17 cellular contexts compared by ENCODE assay signal in the genomic region with DNA sequence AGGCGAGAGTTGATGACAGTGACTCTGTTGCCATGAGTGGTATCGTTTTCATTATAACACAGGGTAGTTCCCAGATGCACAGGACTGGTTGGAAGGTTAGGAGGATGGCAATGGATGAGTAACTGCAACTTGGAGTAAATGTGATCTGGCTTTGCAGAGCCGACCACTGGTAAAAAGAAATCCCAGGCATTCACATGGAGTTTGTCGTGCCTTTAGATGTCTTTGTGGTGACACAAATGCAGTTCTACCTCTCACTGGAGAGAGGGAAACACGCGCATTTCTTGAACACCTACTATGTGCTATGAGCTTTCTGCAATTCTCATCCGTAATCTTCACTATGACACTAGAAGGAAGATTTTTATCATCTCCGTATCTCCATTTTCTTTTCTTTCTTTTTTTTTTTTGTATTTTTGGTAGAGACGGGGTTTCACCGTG. TPM values are rescaled to one million over a fixed set of nuclear protein-coding genes. Genes with fewer than 3 reads are reported as not detected.
DNase-seq lines count a peak whose midpoint lies in the region; ATAC-seq and TF ChIP-seq lines count a peak whose summit lies in the region.
"Had no signal": no experiment of that assay in that cellular context is flagged by ENCODE, and none has a peak within 500 bp of the region (broad histone marks: within the 10 kb centered on the region; RNA-seq: fewer than 3 reads in every experiment).

No MANE protein-coding gene starts in this region.

- no peaks in the 10 kb centered on the region for H3K36me3 ChIP-seq in CD4-positive, CD25-positive, alpha-beta regulatory T cell (ENCODE audit: control insufficient read depth, insufficient read depth, low read length)
- no peaks in the 10 kb centered on the region; the same call in 1 of the 2 replicates for H3K36me3 ChIP-seq in KMS-11 (ENCODE audit: insufficient read depth)
- no peaks in the 10 kb centered on the region for H3K36me3 ChIP-seq in body of pancreas (replicated peaks in 1 of 2; ENCODE audit: insufficient read depth in 1 of 2, low read depth in 2 of 2)
- H3K36me3 ChIP-seq in neural progenitor cell = no peaks in the 10 kb centered on the region
- H3K36me3 ChIP-seq: cardiac muscle cell, tibial artery had no signal

- no peak for ATAC-seq in CD4-positive, CD25-positive, alpha-beta regulatory T cell (ENCODE audit: low read depth in 2 of 2)
- ATAC-seq in body of pancreas (no peak), HG02870 (IDR thresholded peaks at IDR 0.05; ENCODE audit: unreplicated experiment) (no peak)
- ATAC-seq: CD8-positive, alpha-beta T cell; left colon had no signal

- H3K79me2 ChIP-seq in KMS-11 (ENCODE audit: insufficient read depth, low read depth) (peaks cover 69% of the 10 kb centered on the region), neural progenitor cell (ENCODE audit: low read depth) (no peaks in the 10 kb centered on the region)

- 53 to 55% methylated on average over 10 of the region's 10 CpGs for WGBS in body of pancreas, 2 donors

- peaks cover 81% of the 10 kb centered on the region for H3K27me3 Mint-ChIP-seq in CD4-positive, CD25-positive, alpha-beta regulatory T cell
- H3K27me3 Mint-ChIP-seq in neural progenitor cell (ENCODE audit: insufficient read depth, low read depth) = peaks cover 84% of the 10 kb centered on the region

- H3K4me2 ChIP-seq in KMS-11 (peak overlapping the region; percentile 89), neural progenitor cell (no peak overlapping the region)

- DNase-seq in DMS79 treated with DMSO at 0.1 percent for 48 hours (lab: John Stamatoyannopoulos, UW) (peak; percentile 54), DMS79 (lab: John Stamatoyannopoulos, UW) (no peak), body of pancreas (no peak), neural progenitor cell (ENCODE audit: low spot score) (no peak), anterior cingulate cortex (lab: John Stamatoyannopoulos, UW) (no peak)
- DNase-seq in CD4-positive, CD25-positive, alpha-beta regulatory T cell = no peak
- DNase-seq: activated naive CD4-positive, alpha-beta T cell treated with anti-CD3 and anti-CD28 coated beads, Interleukin-2, amount 50 U/mL, for 16 hours; CD8-positive, alpha-beta T cell; hippocampal formation; left colon; nucleus accumbens; stimulated activated CD4-positive, alpha-beta T cell treated with anti-CD3 and anti-CD28 coated beads, Interleukin-4, amount 100 ng/mL, for 1 hour; T-helper 1 cell had no signal

- peaks cover 0 to 2% (median 0%) of the 10 kb centered on the region in 7 donors for H3K9me3 Mint-ChIP-seq in CD4-positive, CD25-positive, alpha-beta regulatory T cell
- no peaks in the 10 kb centered on the region for H3K9me3 Mint-ChIP-seq in neural progenitor cell
- H3K9me3 Mint-ChIP-seq: CD8-positive, alpha-beta T cell had no signal

- no peaks in the 10 kb centered on the region for H4K20me1 ChIP-seq in KMS-11 (ENCODE audit: insufficient read depth)
- peaks cover 93% of the 10 kb centered on the region for H4K20me1 ChIP-seq in neural progenitor cell (ENCODE audit: low read depth)

- H3F3A ChIP-seq in neural progenitor cell (ENCODE audit: low read depth) = peaks cover 23% of the 10 kb centered on the region

- no peaks in the 10 kb centered on the region for H3K36me3 Mint-ChIP-seq in CD4-positive, CD25-positive, alpha-beta regulatory T cell
- no peaks in the 10 kb centered on the region for H3K36me3 Mint-ChIP-seq in neural progenitor cell
- H3K36me3 Mint-ChIP-seq: CD8-positive, alpha-beta T cell had no signal

- no peaks in the 10 kb centered on the region for H3K9me3 ChIP-seq in CD4-positive, CD25-positive, alpha-beta regulatory T cell (ENCODE audit: control insufficient read depth in 2 of 2, low read length in 2 of 2)
- no peaks in the 10 kb centered on the region for H3K9me3 ChIP-seq in body of pancreas
- no peaks in the 10 kb centered on the region for H3K9me3 ChIP-seq in neural progenitor cell (ENCODE audit: low read depth)
- H3K9me3 ChIP-seq: tibial artery had no signal

- peaks cover 35% of the 10 kb centered on the region for H3K27me3 ChIP-seq in CD4-positive, CD25-positive, alpha-beta regulatory T cell (ENCODE audit: control insufficient read depth, insufficient read depth, low read length)
- H3K27me3 ChIP-seq in KMS-11 (ENCODE audit: insufficient read depth, low read depth) (no peaks in the 10 kb centered on the region), body of pancreas (no peaks in the 10 kb centered on the region), neural progenitor cell (peaks cover 98% of the 10 kb centered on the region)

- no peak overlapping the region for H3K27ac ChIP-seq in CD4-positive, CD25-positive, alpha-beta regulatory T cell (ENCODE audit: insufficient read depth, low read length, poor library complexity, severe bottlenecking)
- H3K27ac ChIP-seq in KMS-11 (peak overlapping the region; percentile 92), body of pancreas (peak overlapping the region in 3 of 4 donors; percentile 72 to 84 (median 83)), neural progenitor cell (no peak overlapping the region)
- H3K27ac ChIP-seq: cardiac muscle cell, tibial artery had no signal

- H3K4me1 Mint-ChIP-seq in CD4-positive, CD25-positive, alpha-beta regulatory T cell = peaks cover 0 to 23% (median 15%) of the 10 kb centered on the region in 4 donors
- H3K4me1 Mint-ChIP-seq in neural progenitor cell = peaks cover 9% of the 10 kb centered on the region

- no peak for TF ChIP-seq POLR2A in body of pancreas (IDR thresholded peaks at IDR 0.05)

- H3K4me3 Mint-ChIP-seq in CD4-positive, CD25-positive, alpha-beta regulatory T cell = peak overlapping the region; percentile 31 to 87 (median 50)
- no peak overlapping the region for H3K4me3 Mint-ChIP-seq in neural progenitor cell

- H2AFZ ChIP-seq in KMS-11 (ENCODE audit: low read depth) (peak overlapping the region; percentile 56; the same call in 1 of the 2 replicates), neural progenitor cell (replicated peaks) (no peak overlapping the region)

- H3K9ac ChIP-seq in KMS-11 (peak overlapping the region; percentile 99), neural progenitor cell (no peak overlapping the region)

- no peak overlapping the region for H3K4me3 ChIP-seq in CD4-positive, CD25-positive, alpha-beta regulatory T cell (ENCODE audit: low read depth, low read length)
- no peak overlapping the region for H3K4me3 ChIP-seq in KMS-11 (IDR thresholded peaks at IDR 0.05; ENCODE audit: insufficient read depth, low read depth, low read length)
- no peak overlapping the region for H3K4me3 ChIP-seq in body of pancreas
- H3K4me3 ChIP-seq in neural progenitor cell = no peak overlapping the region
- H3K4me3 ChIP-seq: cardiac muscle cell, tibial artery had no signal

- TF ChIP-seq CTCF in KMS-11 (conservative IDR thresholded peaks at IDR 0.05; ENCODE audit: low read depth, low read length) = no peak
- no peak for TF ChIP-seq CTCF in body of pancreas (IDR thresholded peaks at IDR 0.05)
- TF ChIP-seq CTCF in neural progenitor cell (IDR thresholded peaks at IDR 0.05) = no peak

- intact Hi-C loops in body of pancreas (cut with DNase I) = no loop called here

- peak overlapping the region in 1 of 3 donors; percentile 48 for H3K27ac Mint-ChIP-seq in CD4-positive, CD25-positive, alpha-beta regulatory T cell
- H3K27ac Mint-ChIP-seq in neural progenitor cell = no peak overlapping the region
- H3K27ac Mint-ChIP-seq: CD8-positive, alpha-beta T cell had no signal

- H3K4me1 ChIP-seq in CD4-positive, CD25-positive, alpha-beta regulatory T cell (ENCODE audit: control insufficient read depth, insufficient read depth, low read length, poor library complexity, severe bottlenecking) = peaks cover 19% of the 10 kb centered on the region
- H3K4me1 ChIP-seq in KMS-11 (ENCODE audit: low read depth, poor library complexity, severe bottlenecking) (peaks cover 65% of the 10 kb centered on the region), body of pancreas (peaks cover 44% of the 10 kb centered on the region), neural progenitor cell (peaks cover 14% of the 10 kb centered on the region)

RNA-seq across cellular contexts. Expression of a gene that starts 1.7 kb away (rescaled TPM):
- total RNA-seq in CD4-positive, CD25-positive, alpha-beta regulatory T cell = 0.67 TPM
- not detected for polyA plus RNA-seq in CD4-positive, CD25-positive, alpha-beta regulatory T cell
- total RNA-seq in body of pancreas (10 to 100 TPM; 14.3 to 39.6 TPM), neural progenitor cell (ENCODE audit: low replicate concordance) (not detected in 2 replicates)
- total RNA-seq: CD8-positive, alpha-beta T cell had no signal

Comparison
In these comparisons a context has a peak if more than half of its experiments do, and no peak if none do; other contexts are left out.
1. H3K27ac ChIP-seq: peak in KMS-11 (single experiment) and body of pancreas (3 of 4); none in CD4-positive, CD25-positive, alpha-beta regulatory T cell (single experiment) and neural progenitor cell (single experiment).